ENCODE assay signal across 15 cellular contexts in the genomic region with DNA sequence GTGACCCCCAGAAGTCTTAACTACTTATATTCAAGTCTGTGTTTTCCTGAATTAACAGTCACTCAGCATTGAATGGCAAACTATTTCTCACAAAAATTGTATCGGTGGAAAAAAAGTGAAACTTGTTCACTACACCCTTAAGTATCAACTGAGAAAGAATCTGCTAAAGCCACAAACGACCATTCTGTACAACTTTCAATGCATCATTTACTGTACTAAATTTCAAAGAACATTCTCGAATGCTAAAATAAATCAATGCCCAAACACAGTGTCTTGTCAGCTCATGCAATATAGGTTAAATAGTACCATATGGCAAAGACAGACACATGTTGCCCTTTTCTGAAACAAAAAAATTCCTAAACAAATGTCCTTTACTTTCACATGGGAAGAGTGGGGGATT.
"Had no signal": no experiment of that assay in that cellular context is flagged by ENCODE, and none has a peak within 500 bp of the region (broad histone marks: within the 10 kb centered on the region; RNA-seq: fewer than 3 reads in every experiment).

No MANE protein-coding gene starts in this region.

- H3K4me3 ChIP-seq: ascending aorta, esophagus muscularis mucosa, left lung, neural progenitor cell, pancreas, skin epidermis, tibial artery had no signal

- H3K36me3 ChIP-seq: ascending aorta, esophagus muscularis mucosa, left lung, neural progenitor cell, pancreas, tibial artery had no signal

- H3K27ac ChIP-seq: ascending aorta, esophagus muscularis mucosa, neural progenitor cell, pancreas, skin epidermis, tibial artery had no signal

- H2AFZ ChIP-seq: neural progenitor cell had no signal

- H3K27ac Mint-ChIP-seq: activated CD4-positive, alpha-beta memory T cell treated with anti-CD3 and anti-CD28 coated beads, Interleukin-2, amount 10 ng/mL, durations not matched to agents 7 days and 5 days; memory B cell; neural progenitor cell had no signal

- H3K9me3 ChIP-seq: ascending aorta, esophagus muscularis mucosa, left lung, pancreas, tibial artery had no signal

- H3K4me3 Mint-ChIP-seq: activated CD4-positive, alpha-beta memory T cell treated with anti-CD3 and anti-CD28 coated beads, Interleukin-2, amount 10 ng/mL, durations not matched to agents 7 days and 5 days; memory B cell; neural progenitor cell had no signal

- H3K36me3 Mint-ChIP-seq: memory B cell had no signal

- DNase-seq: activated CD4-positive, alpha-beta memory T cell treated with anti-CD3 and anti-CD28 coated beads, Interleukin-2, amount 10 ng/mL, durations not matched to agents 7 days and 5 days; activated CD4-positive, alpha-beta T cell treated with anti-CD3 and anti-CD28 coated beads for 1 hour; activated gamma-delta T cell treated with Interleukin-2 at 50 U/mL for 16 hours; activated T-cell treated with anti-CD3 and anti-CD28 coated beads, Interleukin-2, amount 50 U/mL, for 48 hours; left lung; pancreas; T1000; tibial artery had no signal

- H3K27me3 ChIP-seq: ascending aorta, esophagus muscularis mucosa, left lung, neural progenitor cell, pancreas had no signal

- FAIRE-seq: frontal cortex, keratinocyte, pancreas had no signal

- H3K9me3 Mint-ChIP-seq: activated CD4-positive, alpha-beta memory T cell treated with anti-CD3 and anti-CD28 coated beads, Interleukin-2, amount 10 ng/mL, durations not matched to agents 7 days and 5 days; memory B cell; neural progenitor cell had no signal

- H3K4me1 ChIP-seq: ascending aorta had no signal
